Comparison of ENCODE assay signal across 12 cellular contexts in the genomic region with DNA sequence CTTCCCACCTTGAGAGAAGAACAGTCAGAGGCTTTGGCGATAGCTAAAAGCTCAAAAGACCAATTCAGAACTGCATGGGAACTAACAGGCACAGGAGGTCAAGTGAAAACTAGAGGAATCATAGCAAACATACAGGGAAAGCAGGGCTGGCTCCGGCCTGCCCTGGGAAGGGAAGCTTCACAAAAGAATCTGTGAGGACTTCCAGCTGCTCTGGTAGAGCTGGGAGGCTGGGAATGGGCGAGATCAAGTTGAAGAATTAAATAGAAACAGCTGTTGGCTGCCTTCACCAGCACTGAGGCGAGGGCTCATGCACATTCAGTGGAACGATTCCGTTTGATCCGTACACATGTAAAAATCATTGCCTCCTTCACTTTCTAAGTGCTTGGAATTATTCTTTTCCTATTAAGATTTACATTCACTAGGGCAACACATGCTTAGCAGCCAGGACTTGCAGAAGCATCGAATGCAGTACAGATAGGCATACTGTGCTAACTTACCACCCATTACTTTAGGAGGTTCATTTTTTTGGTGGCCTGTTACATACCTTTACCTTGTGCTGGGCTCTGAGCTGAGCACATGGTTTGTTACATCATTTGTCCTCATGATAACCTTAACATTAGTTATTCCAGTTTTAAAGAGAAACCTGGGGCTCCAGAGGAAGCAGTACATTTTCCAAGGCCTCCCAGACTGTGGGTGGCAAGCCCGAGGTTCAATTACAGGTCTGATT.
A peak's percentile ranks its signal among the peaks of the same experiment; 100 is the strongest.
DNase-seq lines count a peak whose midpoint lies in the region; ATAC-seq and TF ChIP-seq lines count a peak whose summit lies in the region.
"Had no signal": no experiment of that assay in that cellular context is flagged by ENCODE, and none has a peak within 500 bp of the region (broad histone marks: within the 10 kb centered on the region; RNA-seq: fewer than 3 reads in every experiment).

No MANE protein-coding gene starts in this region.

- TF ChIP-seq CTCF in heart left ventricle (IDR thresholded peaks at IDR 0.05), result no peak

- DNase-seq in AG08396 (ENCODE audit: low spot score) (peak; percentile 78), adipocyte (ENCODE audit: low read depth) (peak; percentile 99), heart left ventricle (peak; percentile 60 to 82 (median 64)), COLO829 (ENCODE audit: low spot score) (no peak), NOMO-1 treated with DMSO at 0.1 percent for 48 hours (lab: John Stamatoyannopoulos, UW; ENCODE audit: unreplicated experiment) (no peak)
- DNase-seq: dermis blood vessel endothelial cell; NCI-H748 treated with DMSO at 0.1 percent for 48 hours; stimulated activated CD8-positive, alpha-beta memory T cell treated with anti-CD3 and anti-CD28 coated beads, Interleukin-4, amount 100 ng/mL, for 48 hours had no signal

- peak overlapping the region; percentile 21 to 64 (median 49) for H3K27ac ChIP-seq in heart left ventricle
- peak overlapping the region; percentile 34 for H3K27ac ChIP-seq in rectal smooth muscle tissue (ENCODE audit: low read depth, low read length)
- H3K27ac ChIP-seq: C4-2B had no signal

- TF ChIP-seq POLR2A in heart left ventricle (IDR thresholded peaks at IDR 0.05), result no peak

- H3K4me3 ChIP-seq in adipocyte (ENCODE audit: low read length) (no peak overlapping the region), heart left ventricle (no peak overlapping the region), rectal smooth muscle tissue (ENCODE audit: low read length) (no peak overlapping the region)

- H3K9me3 ChIP-seq in adipocyte (ENCODE audit: control insufficient read depth, low read length), result no peaks in the 10 kb centered on the region
- H3K9me3 ChIP-seq in heart left ventricle, result no peaks in the 10 kb centered on the region

- intact Hi-C loops in heart left ventricle (cut with DNase I), result loop anchor here in 1 of 10 donors (10.0 kb wide), 1 partner anchor 273 kb away; no protein-coding TSS in a partner anchor

- peak; percentile 92 to 95 (median 94) for ATAC-seq in heart left ventricle
- no peak for ATAC-seq in HG02973 (IDR thresholded peaks at IDR 0.05; ENCODE audit: unreplicated experiment)
- ATAC-seq in GM18519 (IDR thresholded peaks at IDR 0.05; ENCODE audit: low FRiP score, unreplicated experiment), result no peak

- H3K4me1 ChIP-seq in adipocyte (ENCODE audit: control insufficient read depth, insufficient read depth, low read length), result peaks cover 13% of the 10 kb centered on the region
- peaks cover 0 to 33% (median 8%) of the 10 kb centered on the region in 12 donors for H3K4me1 ChIP-seq in heart left ventricle
- H3K4me1 ChIP-seq in rectal smooth muscle tissue (ENCODE audit: control insufficient read depth, insufficient read depth, low read length), result peaks cover 14% of the 10 kb centered on the region

- 69 to 77% (median 73%) methylated on average over 9 of the region's 9 CpGs for WGBS in heart left ventricle, 4 donors

- H3K36me3 ChIP-seq in adipocyte (ENCODE audit: control insufficient read depth, insufficient read depth, low read length, severe bottlenecking) (no peaks in the 10 kb centered on the region), heart left ventricle (no peaks in the 10 kb centered on the region), rectal smooth muscle tissue (ENCODE audit: control insufficient read depth, insufficient read depth, low read length) (no peaks in the 10 kb centered on the region)

- H3K27me3 ChIP-seq in adipocyte (replicated peaks; ENCODE audit: control insufficient read depth, insufficient read depth, low read length) (no peaks in the 10 kb centered on the region), heart left ventricle (no peaks in the 10 kb centered on the region), rectal smooth muscle tissue (ENCODE audit: control insufficient read depth, insufficient read depth, low read length) (no peaks in the 10 kb centered on the region)

- H3K9ac ChIP-seq in adipocyte (ENCODE audit: low read length) (no peak overlapping the region), rectal smooth muscle tissue (ENCODE audit: low read length) (no peak overlapping the region)

Comparison
In these comparisons a context has a peak if more than half of its experiments do, and no peak if none do; other contexts are left out.
1. DNase-seq: peak in AG08396 (single experiment), adipocyte (single experiment) and heart left ventricle (5 of 5); none in COLO829 (single experiment) and NOMO-1 treated with DMSO at 0.1 percent for 48 hours (single experiment).
2. ATAC-seq: peak in heart left ventricle (4 of 4); none in HG02973 (single experiment) and GM18519 (single experiment).